Comparison of ENCODE assay signal across 8 cellular contexts in genomic region chr4:98996056-98996941, GRCh38. TPM values are rescaled to one million over a fixed set of nuclear protein-coding genes. Genes with fewer than 3 reads are reported as not detected.
A peak's percentile ranks its signal among the peaks of the same experiment; 100 is the strongest.
DNase-seq lines count a peak whose midpoint lies in the region; ATAC-seq and TF ChIP-seq lines count a peak whose summit lies in the region.

No MANE protein-coding gene starts in this region.

- no peak for DNase-seq in BE2C
- DNase-seq in RPMI8226: peak; percentile 14
- peak; percentile 10 for DNase-seq in cerebellum (ENCODE audit: low spot score)
- peak in 1 of 2 donors; percentile 39 for DNase-seq in left lung
- no peak for DNase-seq in stimulated activated naive B cell treated with anti-CD40 and anti-IgM and Interleukin-4, amounts not matched to agents 10 μg/mL and 1 μg/mL and 100 μg/mL, for 72 hours

- no peaks in the 10 kb centered on the region for H3K36me3 Mint-ChIP-seq in stimulated activated naive B cell treated with anti-CD40 and anti-IgM and Interleukin-4, amounts not matched to agents 10 μg/mL and 1 μg/mL and 100 μg/mL, for 72 hours

- H3K36me3 ChIP-seq in BE2C (no peaks in the 10 kb centered on the region), left lung (no peaks in the 10 kb centered on the region)

- H3K9me3 Mint-ChIP-seq in stimulated activated naive B cell treated with anti-CD40 and anti-IgM and Interleukin-4, amounts not matched to agents 10 μg/mL and 1 μg/mL and 100 μg/mL, for 72 hours: no peaks in the 10 kb centered on the region

- no peaks in the 10 kb centered on the region for H3K9me3 ChIP-seq in BE2C
- peaks cover 0 to 4% of the 10 kb centered on the region in 2 donors for H3K9me3 ChIP-seq in left lung

- intact Hi-C loops in left lung (cut with DNase I): no loop called here

- no peaks in the 10 kb centered on the region; the same call in 1 of the 2 replicates for H3K4me1 ChIP-seq in BE2C
- peaks cover 8 to 23% of the 10 kb centered on the region in 2 donors for H3K4me1 ChIP-seq in left lung

- peaks cover 22 to 43% of the 10 kb centered on the region in 2 donors for H3K4me1 Mint-ChIP-seq in stimulated activated naive B cell treated with anti-CD40 and anti-IgM and Interleukin-4, amounts not matched to agents 10 μg/mL and 1 μg/mL and 100 μg/mL, for 72 hours

- peak overlapping the region; percentile 71 to 84 for H3K4me3 Mint-ChIP-seq in stimulated activated naive B cell treated with anti-CD40 and anti-IgM and Interleukin-4, amounts not matched to agents 10 μg/mL and 1 μg/mL and 100 μg/mL, for 72 hours

- H3K27me3 Mint-ChIP-seq in stimulated activated naive B cell treated with anti-CD40 and anti-IgM and Interleukin-4, amounts not matched to agents 10 μg/mL and 1 μg/mL and 100 μg/mL, for 72 hours: no peaks in the 10 kb centered on the region

- no peaks in the 10 kb centered on the region for H3K27me3 ChIP-seq in BE2C
- H3K27me3 ChIP-seq in left lung: no peaks in the 10 kb centered on the region

- peak overlapping the region; percentile 33 for H3K27ac Mint-ChIP-seq in stimulated activated naive B cell treated with anti-CD40 and anti-IgM and Interleukin-4, amounts not matched to agents 10 μg/mL and 1 μg/mL and 100 μg/mL, for 72 hours

- TF ChIP-seq CTCF in BE2C (IDR thresholded peaks at IDR 0.05; ENCODE audit: low read depth, low read length): no peak
- TF ChIP-seq CTCF in left lung (IDR thresholded peaks at IDR 0.05): no peak

- H3K4me3 ChIP-seq in BE2C (ENCODE audit: low read depth, low read length) (peak overlapping the region; percentile 65), left lung (peak overlapping the region; percentile 95 to 97)

- ATAC-seq in GM18858 (IDR thresholded peaks at IDR 0.05; ENCODE audit: unreplicated experiment) (peak; percentile 11), HG03520 (IDR thresholded peaks at IDR 0.05; ENCODE audit: unreplicated experiment) (peak; percentile 16), left lung (peak; percentile 0), GM19395 (IDR thresholded peaks at IDR 0.05; ENCODE audit: unreplicated experiment) (no peak)
- peak; percentile 44 for ATAC-seq in stimulated activated naive B cell treated with anti-CD40 and anti-IgM and Interleukin-4, amounts not matched to agents 10 μg/mL and 1 μg/mL and 100 μg/mL, for 72 hours (replicated peaks)

- peak overlapping the region; percentile 87 to 88 for H3K27ac ChIP-seq in left lung

RNA-seq across cellular contexts. Expression of gene METAP1, which starts 0.8 kb away (rescaled TPM):
- 37.2 TPM for polyA plus RNA-seq in BE2C (2012; ENCODE audit: insufficient read depth, insufficient read length, low read depth)
- total RNA-seq in cerebellum (24.9 TPM), left lung (10 to 100 TPM; 31.5 to 42.8 TPM)

Comparison
In these comparisons a context has a peak if more than half of its experiments do, and no peak if none do; other contexts are left out.
1. DNase-seq: peak in RPMI8226 (single experiment) and cerebellum (single experiment); none in BE2C (single experiment) and stimulated activated naive B cell treated with anti-CD40 and anti-IgM and Interleukin-4, amounts not matched to agents 10 μg/mL and 1 μg/mL and 100 μg/mL, for 72 hours (single experiment).